ENCODE assay signal across 10 cellular contexts in genomic region chr12:11861864-11862600, GRCh38.
DNase-seq lines count a peak whose midpoint lies in the region; ATAC-seq and TF ChIP-seq lines count a peak whose summit lies in the region.
"Had no signal": no experiment of that assay in that cellular context is flagged by ENCODE, and none has a peak within 500 bp of the region (broad histone marks: within the 10 kb centered on the region; RNA-seq: fewer than 3 reads in every experiment).

No MANE protein-coding gene starts in this region.

- H3K4me3 Mint-ChIP-seq in mesothelial cell of epicardium, result no peak overlapping the region

- H3K27ac Mint-ChIP-seq in mesothelial cell of epicardium, result peak overlapping the region; percentile 32

- H3K27me3 ChIP-seq in dorsolateral prefrontal cortex (no peaks in the 10 kb centered on the region), upper lobe of left lung (no peaks in the 10 kb centered on the region)

- peaks cover 0 to 6% (median 0%) of the 10 kb centered on the region in 4 donors for H3K36me3 ChIP-seq in upper lobe of left lung

- H3K36me3 Mint-ChIP-seq in mesothelial cell of epicardium, result peaks cover 43% of the 10 kb centered on the region

- TF ChIP-seq EP300 in upper lobe of left lung (IDR thresholded peaks at IDR 0.05), result no peak

- peak overlapping the region in 44 of 59 donors; percentile 2 to 88 (median 76) for H3K27ac ChIP-seq in dorsolateral prefrontal cortex
- peak overlapping the region; percentile 76 to 90 (median 80) for H3K27ac ChIP-seq in upper lobe of left lung

- TF ChIP-seq POLR2A in upper lobe of left lung (IDR thresholded peaks at IDR 0.05), result no peak

- DNase-seq in activated CD8-positive, alpha-beta memory T cell treated with anti-CD3 and anti-CD28 coated beads, Interleukin-2, amount 50 U/mL, for 48 hours, result peak; percentile 18
- no peak for DNase-seq in activated CD8-positive, alpha-beta memory T cell treated with anti-CD3 and anti-CD28 coated beads, Interleukin-2, amount 50 U/mL, for 4 hours
- no peak for DNase-seq in dorsolateral prefrontal cortex
- no peak for DNase-seq in mesothelial cell of epicardium (ENCODE audit: low spot score in 2 of 2, unreplicated experiment in 2 of 2)
- no peak for DNase-seq in upper lobe of left lung
- no peak for DNase-seq in C1 segment of cervical spinal cord (lab: John Stamatoyannopoulos, UW)
- DNase-seq in GM20000 (ENCODE audit: low spot score), result no peak
- DNase-seq: cortex of kidney, NCI-H446 treated with DMSO at 0.1 percent for 48 hours had no signal

- H3K9me3 Mint-ChIP-seq in mesothelial cell of epicardium, result peaks cover 24% of the 10 kb centered on the region

- H3K4me1 ChIP-seq in upper lobe of left lung, result peaks cover 28 to 41% (median 38%) of the 10 kb centered on the region in 4 donors

- WGBS in upper lobe of left lung, 2 donors, result 90% methylated on average over 7 of the region's 7 CpGs

- peaks cover 0 to 10% (median 7%) of the 10 kb centered on the region in 4 donors for H3K9me3 ChIP-seq in upper lobe of left lung

- H3K4me3 ChIP-seq in dorsolateral prefrontal cortex (no peak overlapping the region), upper lobe of left lung (no peak overlapping the region)

- peaks cover 17% of the 10 kb centered on the region for H3K4me1 Mint-ChIP-seq in mesothelial cell of epicardium

- H3K27me3 Mint-ChIP-seq in mesothelial cell of epicardium (ENCODE audit: low read depth), result no peaks in the 10 kb centered on the region

- no peak for TF ChIP-seq CTCF in dorsolateral prefrontal cortex (IDR thresholded peaks at IDR 0.05 in 54 of 56, conservative IDR thresholded peaks at IDR 0.05 in 2 of 56; ENCODE audit: low read depth in 1 of 56, partially characterized antibody in 56 of 56)
- no peak for TF ChIP-seq CTCF in mesothelial cell of epicardium (IDR thresholded peaks at IDR 0.05; ENCODE audit: unreplicated experiment)
- no peak for TF ChIP-seq CTCF in upper lobe of left lung (IDR thresholded peaks at IDR 0.05)
- TF ChIP-seq CTCF in GM20000 (IDR thresholded peaks at IDR 0.05; ENCODE audit: extremely low read depth, missing control alignments), result no peak

- intact Hi-C loops in dorsolateral prefrontal cortex (cut with DNase I), result no loop called here

- ATAC-seq in upper lobe of left lung (ENCODE audit: low FRiP score in 2 of 2) (no peak), GM19467 (IDR thresholded peaks at IDR 0.05; ENCODE audit: unreplicated experiment) (no peak)
